Comparison of ENCODE assay signal across 26 cellular contexts in the genomic region with DNA sequence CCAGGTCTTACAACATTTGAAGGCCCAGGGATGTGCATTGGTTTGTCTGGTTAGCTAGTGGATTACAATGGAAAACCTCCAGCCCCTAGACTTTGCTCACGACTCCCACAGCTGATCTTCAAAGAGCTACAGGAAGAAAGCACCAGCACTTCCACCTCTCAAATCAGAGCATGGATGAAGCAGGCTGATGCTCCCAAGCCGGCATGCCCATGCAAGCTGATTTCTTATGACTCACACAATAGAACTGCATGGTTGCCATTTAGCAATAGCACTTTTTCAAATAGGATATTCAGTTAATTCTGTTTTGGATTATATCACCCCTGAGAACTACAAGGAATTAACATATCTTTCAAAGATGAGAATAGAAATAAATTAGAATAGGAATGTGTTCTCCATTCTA.
DNase-seq lines count a peak whose midpoint lies in the region; FAIRE-seq and TF ChIP-seq lines count a peak whose summit lies in the region.
"Had no signal": no experiment of that assay in that cellular context is flagged by ENCODE, and none has a peak within 500 bp of the region (broad histone marks: within the 10 kb centered on the region; RNA-seq: fewer than 3 reads in every experiment).

No MANE protein-coding gene starts in this region.

- no peak overlapping the region for H3K4me3 Mint-ChIP-seq in nephron progenitor cell
- H3K4me3 Mint-ChIP-seq: stimulated activated naive CD8-positive, alpha-beta T cell treated with anti-CD3 and anti-CD28 coated beads, Interleukin-15, Interleukin-2, amounts not matched to agents 100 ng/mL and 50 ng/mL, for 24 hours had no signal

- H3K36me3 ChIP-seq in testis (ENCODE audit: low read depth, missing control alignments) (no peaks in the 10 kb centered on the region), kidney (ENCODE audit: control insufficient read depth in 1 of 2, insufficient read depth in 2 of 2, low read length in 2 of 2) (no peaks in the 10 kb centered on the region)
- H3K36me3 ChIP-seq: BLaER1 treated with 17β-estradiol and CSF1 and Interleukin-3, amounts not matched to agents 10 nM and 100 nM; neutrophil had no signal

- DNase-seq in A172 (ENCODE audit: low spot score) = peak; percentile 13
- DNase-seq in HPDE6-E6E7 (ENCODE audit: extremely low spot score) = peak; percentile 74
- peak; percentile 40 for DNase-seq in astrocyte of the hippocampus (ENCODE audit: low read depth, low spot score)
- peak; percentile 26 for DNase-seq in fibroblast of the aortic adventitia (ENCODE audit: low read depth)
- DNase-seq in nephron progenitor cell = no peak
- DNase-seq in CD1c-positive myeloid dendritic cell (ENCODE audit: extremely low spot score) = no peak
- no peak for DNase-seq in testis
- no peak for DNase-seq in kidney
- DNase-seq: 8988T; activated CD4-positive, alpha-beta T cell treated with anti-CD3 and anti-CD28 coated beads for 48 hours; Calu3; dermis blood vessel endothelial cell; head of caudate nucleus; left ventricle myocardium superior; NCI-H146; NCI-H2171; NCI-H526; SHP77; stimulated activated CD4-positive, alpha-beta T cell treated with anti-CD3 and anti-CD28 coated beads, Interleukin-2, amount 100 ng/mL, for 48 hours; T-helper 1 cell; trophoblast cell had no signal

- intact Hi-C loops in testis (cut with DNase I; ENCODE audit: low total_unique reads) (loop anchor here (10.0 kb wide), 1 partner anchor 284 kb away; no protein-coding TSS in a partner anchor), kidney (cut with DNase I) (loop anchor here (10.0 kb wide), 1 partner anchor 74 kb away; no protein-coding TSS in a partner anchor)

- peaks cover 11% of the 10 kb centered on the region for H3K4me1 ChIP-seq in testis
- peaks cover 4% of the 10 kb centered on the region in 2 donors for H3K4me1 ChIP-seq in kidney (ENCODE audit: control insufficient read depth in 1 of 2, insufficient read depth in 1 of 2, low read depth in 1 of 2, low read length in 2 of 2)

- peaks cover 25% of the 10 kb centered on the region for H3K4me1 Mint-ChIP-seq in nephron progenitor cell

- H3K4me3 ChIP-seq in fibroblast of the aortic adventitia (ENCODE audit: low read depth, low read length) (no peak overlapping the region), testis (no peak overlapping the region), kidney (ENCODE audit: low read length in 2 of 2) (no peak overlapping the region)
- H3K4me3 ChIP-seq: BLaER1 treated with 17β-estradiol and CSF1 and Interleukin-3, amounts not matched to agents 10 nM and 100 nM; smooth muscle cell had no signal

- H3K27ac Mint-ChIP-seq in nephron progenitor cell = no peak overlapping the region
- H3K27ac Mint-ChIP-seq: stimulated activated naive CD8-positive, alpha-beta T cell treated with anti-CD3 and anti-CD28 coated beads, Interleukin-15, Interleukin-2, amounts not matched to agents 100 ng/mL and 50 ng/mL, for 24 hours had no signal

- TF ChIP-seq CTCF in fibroblast of the aortic adventitia (IDR thresholded peaks at IDR 0.05; ENCODE audit: insufficient read depth, low read length) = no peak
- TF ChIP-seq CTCF in nephron progenitor cell (IDR thresholded peaks at IDR 0.05) = no peak
- no peak for TF ChIP-seq CTCF in testis (IDR thresholded peaks at IDR 0.05)
- TF ChIP-seq CTCF in kidney (IDR thresholded peaks at IDR 0.05; ENCODE audit: borderline replicate concordance, extremely low read depth, insufficient read depth) = no peak

- WGBS in testis, 2 donors = 76 to 79% methylated on average over 2 of the region's 2 CpGs

- no peak for FAIRE-seq in kidney (lab: Jason Lieb, UNC)
- FAIRE-seq: GM18507 had no signal

- H3K27ac ChIP-seq in testis (no peak overlapping the region), kidney (ENCODE audit: low read depth in 2 of 2, low read length in 2 of 2) (no peak overlapping the region)
- H3K27ac ChIP-seq: BLaER1 treated with 17β-estradiol and CSF1 and Interleukin-3, amounts not matched to agents 10 nM and 100 nM; neutrophil had no signal

- no peaks in the 10 kb centered on the region for H3K27me3 Mint-ChIP-seq in nephron progenitor cell (ENCODE audit: low read depth, poor library complexity)

- no peaks in the 10 kb centered on the region for H3K36me3 Mint-ChIP-seq in nephron progenitor cell (ENCODE audit: low read depth)

- H3K9ac ChIP-seq in kidney (ENCODE audit: low read length in 2 of 2) = no peak overlapping the region
- H3K9ac ChIP-seq: BLaER1 treated with 17β-estradiol and CSF1 and Interleukin-3, amounts not matched to agents 10 nM and 100 nM had no signal

- H3K9me3 Mint-ChIP-seq in nephron progenitor cell = no peaks in the 10 kb centered on the region
- H3K9me3 Mint-ChIP-seq: stimulated activated naive CD8-positive, alpha-beta T cell treated with anti-CD3 and anti-CD28 coated beads, Interleukin-15, Interleukin-2, amounts not matched to agents 100 ng/mL and 50 ng/mL, for 24 hours had no signal

- no peaks in the 10 kb centered on the region for H3K9me3 ChIP-seq in testis
- H3K9me3 ChIP-seq in kidney (ENCODE audit: control insufficient read depth in 1 of 2, low read length in 2 of 2) = no peaks in the 10 kb centered on the region
- H3K9me3 ChIP-seq: BLaER1 treated with 17β-estradiol and CSF1 and Interleukin-3, amounts not matched to agents 10 nM and 100 nM; neutrophil had no signal

- TF ChIP-seq POLR2A in testis (IDR thresholded peaks at IDR 0.05) = no peak

- H3K27me3 ChIP-seq in testis = no peaks in the 10 kb centered on the region

Comparison
In these comparisons a context has a peak if more than half of its experiments do, and no peak if none do; other contexts are left out.
1. DNase-seq: peak in A172 (single experiment), HPDE6-E6E7 (single experiment), astrocyte of the hippocampus (single experiment) and fibroblast of the aortic adventitia (single experiment); none in nephron progenitor cell (single experiment), CD1c-positive myeloid dendritic cell (single experiment), testis (single experiment) and kidney (single experiment).